ENCODE assay signal across 8 cellular contexts in the genomic region with DNA sequence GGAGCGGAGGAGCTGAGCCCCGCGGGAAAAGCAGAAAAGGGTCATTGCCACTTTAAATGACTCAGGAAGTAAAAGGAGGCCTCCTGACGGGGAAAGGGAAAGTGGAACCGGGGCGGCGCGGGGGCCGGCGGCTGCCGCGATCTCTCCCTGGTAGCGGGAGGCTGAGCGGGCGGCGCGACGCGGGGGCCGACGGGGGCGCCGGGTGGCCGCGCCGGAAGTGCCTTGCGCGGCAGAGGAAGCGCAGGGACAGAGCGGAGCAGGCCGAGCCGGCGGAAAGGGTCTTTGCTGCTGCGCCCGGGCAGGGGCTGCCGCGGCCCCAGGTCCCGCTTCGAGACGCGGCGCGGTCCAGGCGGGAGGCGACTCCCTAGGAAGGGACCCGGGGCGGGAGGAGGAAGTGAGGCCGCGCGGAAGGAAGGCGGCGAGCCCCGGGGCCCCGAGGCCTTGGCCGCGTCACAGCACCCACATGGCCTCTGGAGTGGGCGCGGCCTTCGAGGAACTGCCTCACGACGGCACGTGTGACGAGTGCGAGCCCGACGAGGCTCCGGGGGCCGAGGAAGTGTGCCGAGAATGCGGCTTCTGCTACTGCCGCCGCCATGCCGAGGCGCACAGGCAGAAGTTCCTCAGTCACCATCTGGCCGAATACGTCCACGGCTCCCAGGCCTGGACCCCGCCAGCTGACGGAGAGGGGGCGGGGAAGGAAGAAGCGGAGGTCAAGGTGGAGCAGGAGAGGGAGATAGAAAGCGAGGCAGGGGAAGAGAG. TPM values are rescaled to one million over a fixed set of nuclear protein-coding genes. Genes with fewer than 3 reads are reported as not detected.
DNase-seq lines count a peak whose midpoint lies in the region; ATAC-seq and TF ChIP-seq lines count a peak whose summit lies in the region.

A gene with protein sequence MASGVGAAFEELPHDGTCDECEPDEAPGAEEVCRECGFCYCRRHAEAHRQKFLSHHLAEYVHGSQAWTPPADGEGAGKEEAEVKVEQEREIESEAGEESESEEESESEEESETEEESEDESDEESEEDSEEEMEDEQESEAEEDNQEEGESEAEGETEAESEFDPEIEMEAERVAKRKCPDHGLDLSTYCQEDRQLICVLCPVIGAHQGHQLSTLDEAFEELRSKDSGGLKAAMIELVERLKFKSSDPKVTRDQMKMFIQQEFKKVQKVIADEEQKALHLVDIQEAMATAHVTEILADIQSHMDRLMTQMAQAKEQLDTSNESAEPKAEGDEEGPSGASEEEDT (plus strand): TSS at position 127 of the 759 bp plus-strand sequence. CDS start 337 bp downstream, at position 464.

- peak; percentile 55 for DNase-seq in NCI-H2107 treated with DMSO at 0.1 percent for 48 hours (lab: John Stamatoyannopoulos, UW; ENCODE audit: unreplicated experiment)
- DNase-seq in WTC11 (ENCODE audit: low spot score) = peak; percentile 72
- peak; percentile 81 to 89 for DNase-seq in cardiac fibroblast (ENCODE audit: low read depth in 2 of 2)
- DNase-seq in inferior parietal cortex (ENCODE audit: extremely low spot score) = peak; percentile 54
- peak; percentile 75 to 76 for DNase-seq in stimulated activated CD4-positive, alpha-beta T cell treated with anti-CD3 and anti-CD28 coated beads, Interleukin-12 subunit alpha, Interleukin-12 subunit beta, amount 100 ng/mL, for 24 hours (ENCODE audit: low read depth in 2 of 2)

- peaks cover 75% of the 10 kb centered on the region for H3K27me3 Mint-ChIP-seq in WTC11 (ENCODE audit: low read depth)

- peak within 1 kb of the TSS; percentile 13 for H3K27ac Mint-ChIP-seq in WTC11

- peaks cover 24% of the 10 kb centered on the region for H3K4me1 Mint-ChIP-seq in WTC11

- ATAC-seq in GM18508 (IDR thresholded peaks at IDR 0.05; ENCODE audit: insufficient read depth, unreplicated experiment) (peak; percentile 77), HG02981 (IDR thresholded peaks at IDR 0.05; ENCODE audit: unreplicated experiment) (peak; percentile 87), WTC11 (peak; percentile 76)

- peak within 1 kb of the TSS; percentile 73 for H3K4me3 Mint-ChIP-seq in WTC11

- POLR2A ChIA-PET in WTC11 (lab: Charles Lee) = no interaction called here

- peaks cover 39% of the 10 kb centered on the region for H3K9me3 Mint-ChIP-seq in WTC11

- CTCF ChIA-PET in WTC11 (lab: Charles Lee) = interaction anchor here (1.1 kb wide), 1 partner anchor 159 kb away, joined by 3 read pairs; no protein-coding TSS in a partner anchor

- TF ChIP-seq CTCF in 22Rv1 (IDR thresholded peaks at IDR 0.05) (no peak), WTC11 (IDR thresholded peaks at IDR 0.05) (no peak), cardiac fibroblast (IDR thresholded peaks at IDR 0.05; ENCODE audit: low read depth, low read length) (no peak)

- peak within 1 kb of the TSS; percentile 57 to 73 for H3K4me3 ChIP-seq in cardiac fibroblast (replicated peaks in 1 of 2; ENCODE audit: low read depth in 2 of 2, low read length in 2 of 2)

- peaks cover 36% of the 10 kb centered on the region for H3K36me3 Mint-ChIP-seq in WTC11

- peak within 1 kb of the TSS; percentile 75 for H3K27ac ChIP-seq in 22Rv1

TF ChIP-seq in WTC11, 78 proteins besides CTCF, POLR2A, EP300 and RAD21 (continues in another document):
- peak; percentile 95 for TF ChIP-seq NR3C1 (CRISPR knock-in tag; conservative IDR thresholded peaks at IDR 0.05; ENCODE audit: low read depth)
- TF ChIP-seq ZNF512 (CRISPR knock-in tag; IDR thresholded peaks at IDR 0.05; ENCODE audit: borderline replicate concordance) = no peak; the same call in none of the 2 replicates
- TF ChIP-seq CREB1 (CRISPR knock-in tag; IDR thresholded peaks at IDR 0.05) = peak; percentile 99
- peak; percentile 98 for TF ChIP-seq NR1H2 (CRISPR knock-in tag; IDR thresholded peaks at IDR 0.05)
- TF ChIP-seq, protein P1, sequence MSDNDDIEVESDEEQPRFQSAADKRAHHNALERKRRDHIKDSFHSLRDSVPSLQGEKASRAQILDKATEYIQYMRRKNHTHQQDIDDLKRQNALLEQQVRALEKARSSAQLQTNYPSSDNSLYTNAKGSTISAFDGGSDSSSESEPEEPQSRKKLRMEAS (CRISPR knock-in tag; IDR thresholded peaks at IDR 0.05) = peak; percentile 100
- no peak for TF ChIP-seq SOX15 (CRISPR knock-in tag; IDR thresholded peaks at IDR 0.05)
- no peak for TF ChIP-seq ERG (CRISPR knock-in tag; IDR thresholded peaks at IDR 0.05)
- TF ChIP-seq OVOL2 (CRISPR knock-in tag; IDR thresholded peaks at IDR 0.05; ENCODE audit: borderline replicate concordance) = no peak
- peak; percentile 89 for TF ChIP-seq HMGXB4 (CRISPR knock-in tag; IDR thresholded peaks at IDR 0.05)
- peak; percentile 99 for TF ChIP-seq ATF1 (CRISPR knock-in tag; IDR thresholded peaks at IDR 0.05)
- TF ChIP-seq, protein P2, sequence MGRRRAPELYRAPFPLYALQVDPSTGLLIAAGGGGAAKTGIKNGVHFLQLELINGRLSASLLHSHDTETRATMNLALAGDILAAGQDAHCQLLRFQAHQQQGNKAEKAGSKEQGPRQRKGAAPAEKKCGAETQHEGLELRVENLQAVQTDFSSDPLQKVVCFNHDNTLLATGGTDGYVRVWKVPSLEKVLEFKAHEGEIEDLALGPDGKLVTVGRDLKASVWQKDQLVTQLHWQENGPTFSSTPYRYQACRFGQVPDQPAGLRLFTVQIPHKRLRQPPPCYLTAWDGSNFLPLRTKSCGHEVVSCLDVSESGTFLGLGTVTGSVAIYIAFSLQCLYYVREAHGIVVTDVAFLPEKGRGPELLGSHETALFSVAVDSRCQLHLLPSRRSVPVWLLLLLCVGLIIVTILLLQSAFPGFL (CRISPR knock-in tag; IDR thresholded peaks at IDR 0.05; ENCODE audit: borderline replicate concordance) = peak; percentile 98
- TF ChIP-seq, protein P3, sequence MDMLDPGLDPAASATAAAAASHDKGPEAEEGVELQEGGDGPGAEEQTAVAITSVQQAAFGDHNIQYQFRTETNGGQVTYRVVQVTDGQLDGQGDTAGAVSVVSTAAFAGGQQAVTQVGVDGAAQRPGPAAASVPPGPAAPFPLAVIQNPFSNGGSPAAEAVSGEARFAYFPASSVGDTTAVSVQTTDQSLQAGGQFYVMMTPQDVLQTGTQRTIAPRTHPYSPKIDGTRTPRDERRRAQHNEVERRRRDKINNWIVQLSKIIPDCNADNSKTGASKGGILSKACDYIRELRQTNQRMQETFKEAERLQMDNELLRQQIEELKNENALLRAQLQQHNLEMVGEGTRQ (CRISPR knock-in tag; IDR thresholded peaks at IDR 0.05) = peak; percentile 65

RNA-seq across cellular contexts. Expression of the gene that starts here (rescaled TPM):
- total RNA-seq in WTC11 (2021) = 27.4 to 32.9 TPM (median 29.1 TPM) in 3 replicates

Comparison
In these comparisons a context has a peak if more than half of its experiments do, and no peak if none do; other contexts are left out.
1. Peak in every context shown above with its lines: DNase-seq, ATAC-seq, H3K4me3 ChIP-seq and H3K27ac ChIP-seq.